ENCODE assay signal across 1 cellular context in the genomic region with DNA sequence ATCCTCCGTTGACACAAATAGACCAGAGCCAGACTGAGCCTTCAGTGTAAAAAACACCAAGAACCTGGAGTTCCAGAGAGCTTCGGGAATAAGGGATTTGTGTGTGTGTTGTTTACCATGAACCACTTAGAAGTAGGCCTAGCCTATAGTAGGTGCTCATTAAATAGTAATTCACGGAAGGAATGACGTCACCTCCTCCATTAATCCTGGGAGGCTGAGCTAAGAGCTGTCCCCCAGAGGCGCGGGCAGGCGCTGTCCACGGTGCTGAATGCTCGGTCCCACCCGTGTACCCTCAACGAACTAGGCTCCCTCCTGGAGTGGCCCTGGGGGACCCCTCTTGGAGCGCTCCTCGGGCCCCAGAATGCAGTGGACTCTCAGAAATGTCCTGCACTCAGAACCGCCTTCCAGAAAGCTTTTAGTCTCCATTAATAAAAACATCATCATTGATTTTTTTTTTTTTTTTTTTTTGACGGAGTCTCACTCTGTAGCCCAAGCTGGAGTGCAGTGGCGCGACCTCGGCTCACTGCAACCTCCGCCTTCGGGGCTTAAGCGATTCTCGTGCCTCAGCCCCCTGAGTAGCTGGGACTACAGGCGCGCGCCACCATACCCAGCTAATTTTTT.
A peak's percentile ranks its signal among the peaks of the same experiment; 100 is the strongest.
TF ChIP-seq lines count a peak whose summit lies in the region.

No MANE protein-coding gene starts in this region.

TF ChIP-seq in K562, 482 proteins besides CTCF, POLR2A, EP300 and RAD21 (continued from another document and continues in another):
- TF ChIP-seq, protein P1, sequence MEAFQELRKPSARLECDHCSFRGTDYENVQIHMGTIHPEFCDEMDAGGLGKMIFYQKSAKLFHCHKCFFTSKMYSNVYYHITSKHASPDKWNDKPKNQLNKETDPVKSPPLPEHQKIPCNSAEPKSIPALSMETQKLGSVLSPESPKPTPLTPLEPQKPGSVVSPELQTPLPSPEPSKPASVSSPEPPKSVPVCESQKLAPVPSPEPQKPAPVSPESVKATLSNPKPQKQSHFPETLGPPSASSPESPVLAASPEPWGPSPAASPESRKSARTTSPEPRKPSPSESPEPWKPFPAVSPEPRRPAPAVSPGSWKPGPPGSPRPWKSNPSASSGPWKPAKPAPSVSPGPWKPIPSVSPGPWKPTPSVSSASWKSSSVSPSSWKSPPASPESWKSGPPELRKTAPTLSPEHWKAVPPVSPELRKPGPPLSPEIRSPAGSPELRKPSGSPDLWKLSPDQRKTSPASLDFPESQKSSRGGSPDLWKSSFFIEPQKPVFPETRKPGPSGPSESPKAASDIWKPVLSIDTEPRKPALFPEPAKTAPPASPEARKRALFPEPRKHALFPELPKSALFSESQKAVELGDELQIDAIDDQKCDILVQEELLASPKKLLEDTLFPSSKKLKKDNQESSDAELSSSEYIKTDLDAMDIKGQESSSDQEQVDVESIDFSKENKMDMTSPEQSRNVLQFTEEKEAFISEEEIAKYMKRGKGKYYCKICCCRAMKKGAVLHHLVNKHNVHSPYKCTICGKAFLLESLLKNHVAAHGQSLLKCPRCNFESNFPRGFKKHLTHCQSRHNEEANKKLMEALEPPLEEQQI (IDR thresholded peaks at IDR 0.05) = 0 out of 2 replicates have a peak, but pooled peaks have one; percentile 66
- TF ChIP-seq TCFL5 (CRISPR knock-in tag; conservative IDR thresholded peaks at IDR 0.05) (no peak), RBM39 (optimal IDR thresholded peaks at IDR 0.05; ENCODE audit: low read depth, low read length) (no peak), FOSL1 (tag; conservative IDR thresholded peaks at IDR 0.05) (peak; percentile 40; the same call in 1 of the 2 replicates), NR2C1 (IDR thresholded peaks at IDR 0.05) (no peak), NR2C1 (tag; IDR thresholded peaks at IDR 0.05) (no peak), POU5F1 (IDR thresholded peaks at IDR 0.05; ENCODE audit: borderline replicate concordance, low read depth, low read length, partially characterized antibody) (no peak), SMARCA5 (IDR thresholded peaks at IDR 0.05) (no peak), GABPA (tag; conservative IDR thresholded peaks at IDR 0.05; ENCODE audit: low read depth) (no peak), SMAD4 (CRISPR knock-in tag; conservative IDR thresholded peaks at IDR 0.05) (peak; percentile 49), ZNF143 (CRISPR knock-in tag; IDR thresholded peaks at IDR 0.05) (no peak), POLR2AphosphoS5 (IDR thresholded peaks at IDR 0.05; ENCODE audit: control insufficient read depth, insufficient read depth, low read depth, low read length) (no peak), ZNF311 (CRISPR knock-in tag; IDR thresholded peaks at IDR 0.05) (no peak), SNRNP70 (optimal IDR thresholded peaks at IDR 0.05; ENCODE audit: low read depth, low read length) (no peak), KLF13 (tag; IDR thresholded peaks at IDR 0.05; ENCODE audit: borderline replicate concordance, low read depth) (no peak), CHD1 (IDR thresholded peaks at IDR 0.05; ENCODE audit: low read length) (no peak), SOX6 (IDR thresholded peaks at IDR 0.05) (no peak), ILK (tag; IDR thresholded peaks at IDR 0.05; ENCODE audit: borderline replicate concordance, low read depth) (no peak)
- TF ChIP-seq, protein P2, sequence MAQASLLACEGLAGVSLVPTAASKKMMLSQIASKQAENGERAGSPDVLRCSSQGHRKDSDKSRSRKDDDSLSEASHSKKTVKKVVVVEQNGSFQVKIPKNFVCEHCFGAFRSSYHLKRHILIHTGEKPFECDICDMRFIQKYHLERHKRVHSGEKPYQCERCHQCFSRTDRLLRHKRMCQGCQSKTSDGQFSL (CRISPR knock-in tag; IDR thresholded peaks at IDR 0.05) = no peak
- TF ChIP-seq, protein P2 (tag; IDR thresholded peaks at IDR 0.05) = no peak
- TF ChIP-seq, protein P3, sequence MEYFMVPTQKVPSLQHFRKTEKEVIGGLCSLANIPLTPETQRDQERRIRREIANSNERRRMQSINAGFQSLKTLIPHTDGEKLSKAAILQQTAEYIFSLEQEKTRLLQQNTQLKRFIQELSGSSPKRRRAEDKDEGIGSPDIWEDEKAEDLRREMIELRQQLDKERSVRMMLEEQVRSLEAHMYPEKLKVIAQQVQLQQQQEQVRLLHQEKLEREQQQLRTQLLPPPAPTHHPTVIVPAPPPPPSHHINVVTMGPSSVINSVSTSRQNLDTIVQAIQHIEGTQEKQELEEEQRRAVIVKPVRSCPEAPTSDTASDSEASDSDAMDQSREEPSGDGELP (CRISPR knock-in tag; IDR thresholded peaks at IDR 0.05; ENCODE audit: borderline replicate concordance) = peak; percentile 80
- TF ChIP-seq, protein P4, sequence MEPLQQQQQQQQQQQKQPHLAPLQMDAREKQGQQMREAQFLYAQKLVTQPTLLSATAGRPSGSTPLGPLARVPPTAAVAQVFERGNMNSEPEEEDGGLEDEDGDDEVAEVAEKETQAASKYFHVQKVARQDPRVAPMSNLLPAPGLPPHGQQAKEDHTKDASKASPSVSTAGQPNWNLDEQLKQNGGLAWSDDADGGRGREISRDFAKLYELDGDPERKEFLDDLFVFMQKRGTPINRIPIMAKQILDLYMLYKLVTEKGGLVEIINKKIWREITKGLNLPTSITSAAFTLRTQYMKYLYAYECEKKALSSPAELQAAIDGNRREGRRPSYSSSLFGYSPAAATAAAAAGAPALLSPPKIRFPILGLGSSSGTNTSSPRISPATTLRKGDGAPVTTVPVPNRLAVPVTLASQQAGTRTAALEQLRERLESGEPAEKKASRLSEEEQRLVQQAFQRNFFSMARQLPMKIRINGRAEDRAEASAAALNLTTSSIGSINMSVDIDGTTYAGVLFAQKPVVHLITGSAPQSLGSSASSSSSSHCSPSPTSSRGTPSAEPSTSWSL (CRISPR knock-in tag; IDR thresholded peaks at IDR 0.05; ENCODE audit: borderline replicate concordance) = no peak
- TF ChIP-seq, protein P5, sequence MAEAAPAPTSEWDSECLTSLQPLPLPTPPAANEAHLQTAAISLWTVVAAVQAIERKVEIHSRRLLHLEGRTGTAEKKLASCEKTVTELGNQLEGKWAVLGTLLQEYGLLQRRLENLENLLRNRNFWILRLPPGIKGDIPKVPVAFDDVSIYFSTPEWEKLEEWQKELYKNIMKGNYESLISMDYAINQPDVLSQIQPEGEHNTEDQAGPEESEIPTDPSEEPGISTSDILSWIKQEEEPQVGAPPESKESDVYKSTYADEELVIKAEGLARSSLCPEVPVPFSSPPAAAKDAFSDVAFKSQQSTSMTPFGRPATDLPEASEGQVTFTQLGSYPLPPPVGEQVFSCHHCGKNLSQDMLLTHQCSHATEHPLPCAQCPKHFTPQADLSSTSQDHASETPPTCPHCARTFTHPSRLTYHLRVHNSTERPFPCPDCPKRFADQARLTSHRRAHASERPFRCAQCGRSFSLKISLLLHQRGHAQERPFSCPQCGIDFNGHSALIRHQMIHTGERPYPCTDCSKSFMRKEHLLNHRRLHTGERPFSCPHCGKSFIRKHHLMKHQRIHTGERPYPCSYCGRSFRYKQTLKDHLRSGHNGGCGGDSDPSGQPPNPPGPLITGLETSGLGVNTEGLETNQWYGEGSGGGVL (CRISPR knock-in tag; IDR thresholded peaks at IDR 0.05) = no peak
- TF ChIP-seq, protein P6, sequence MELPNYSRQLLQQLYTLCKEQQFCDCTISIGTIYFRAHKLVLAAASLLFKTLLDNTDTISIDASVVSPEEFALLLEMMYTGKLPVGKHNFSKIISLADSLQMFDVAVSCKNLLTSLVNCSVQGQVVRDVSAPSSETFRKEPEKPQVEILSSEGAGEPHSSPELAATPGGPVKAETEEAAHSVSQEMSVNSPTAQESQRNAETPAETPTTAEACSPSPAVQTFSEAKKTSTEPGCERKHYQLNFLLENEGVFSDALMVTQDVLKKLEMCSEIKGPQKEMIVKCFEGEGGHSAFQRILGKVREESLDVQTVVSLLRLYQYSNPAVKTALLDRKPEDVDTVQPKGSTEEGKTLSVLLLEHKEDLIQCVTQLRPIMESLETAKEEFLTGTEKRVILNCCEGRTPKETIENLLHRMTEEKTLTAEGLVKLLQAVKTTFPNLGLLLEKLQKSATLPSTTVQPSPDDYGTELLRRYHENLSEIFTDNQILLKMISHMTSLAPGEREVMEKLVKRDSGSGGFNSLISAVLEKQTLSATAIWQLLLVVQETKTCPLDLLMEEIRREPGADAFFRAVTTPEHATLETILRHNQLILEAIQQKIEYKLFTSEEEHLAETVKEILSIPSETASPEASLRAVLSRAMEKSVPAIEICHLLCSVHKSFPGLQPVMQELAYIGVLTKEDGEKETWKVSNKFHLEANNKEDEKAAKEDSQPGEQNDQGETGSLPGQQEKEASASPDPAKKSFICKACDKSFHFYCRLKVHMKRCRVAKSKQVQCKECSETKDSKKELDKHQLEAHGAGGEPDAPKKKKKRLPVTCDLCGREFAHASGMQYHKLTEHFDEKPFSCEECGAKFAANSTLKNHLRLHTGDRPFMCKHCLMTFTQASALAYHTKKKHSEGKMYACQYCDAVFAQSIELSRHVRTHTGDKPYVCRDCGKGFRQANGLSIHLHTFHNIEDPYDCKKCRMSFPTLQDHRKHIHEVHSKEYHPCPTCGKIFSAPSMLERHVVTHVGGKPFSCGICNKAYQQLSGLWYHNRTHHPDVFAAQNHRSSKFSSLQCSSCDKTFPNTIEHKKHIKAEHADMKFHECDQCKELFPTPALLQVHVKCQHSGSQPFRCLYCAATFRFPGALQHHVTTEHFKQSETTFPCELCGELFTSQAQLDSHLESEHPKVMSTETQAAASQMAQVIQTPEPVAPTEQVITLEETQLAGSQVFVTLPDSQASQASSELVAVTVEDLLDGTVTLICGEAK (IDR thresholded peaks at IDR 0.05) = peak; percentile 56
- TF ChIP-seq, protein P6 (CRISPR knock-in tag; IDR thresholded peaks at IDR 0.05) = no peak
- TF ChIP-seq, protein P7, sequence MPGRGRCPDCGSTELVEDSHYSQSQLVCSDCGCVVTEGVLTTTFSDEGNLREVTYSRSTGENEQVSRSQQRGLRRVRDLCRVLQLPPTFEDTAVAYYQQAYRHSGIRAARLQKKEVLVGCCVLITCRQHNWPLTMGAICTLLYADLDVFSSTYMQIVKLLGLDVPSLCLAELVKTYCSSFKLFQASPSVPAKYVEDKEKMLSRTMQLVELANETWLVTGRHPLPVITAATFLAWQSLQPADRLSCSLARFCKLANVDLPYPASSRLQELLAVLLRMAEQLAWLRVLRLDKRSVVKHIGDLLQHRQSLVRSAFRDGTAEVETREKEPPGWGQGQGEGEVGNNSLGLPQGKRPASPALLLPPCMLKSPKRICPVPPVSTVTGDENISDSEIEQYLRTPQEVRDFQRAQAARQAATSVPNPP (IDR thresholded peaks at IDR 0.05; ENCODE audit: borderline replicate concordance, insufficient read depth, insufficient read length) = no peak
- TF ChIP-seq, protein P8, sequence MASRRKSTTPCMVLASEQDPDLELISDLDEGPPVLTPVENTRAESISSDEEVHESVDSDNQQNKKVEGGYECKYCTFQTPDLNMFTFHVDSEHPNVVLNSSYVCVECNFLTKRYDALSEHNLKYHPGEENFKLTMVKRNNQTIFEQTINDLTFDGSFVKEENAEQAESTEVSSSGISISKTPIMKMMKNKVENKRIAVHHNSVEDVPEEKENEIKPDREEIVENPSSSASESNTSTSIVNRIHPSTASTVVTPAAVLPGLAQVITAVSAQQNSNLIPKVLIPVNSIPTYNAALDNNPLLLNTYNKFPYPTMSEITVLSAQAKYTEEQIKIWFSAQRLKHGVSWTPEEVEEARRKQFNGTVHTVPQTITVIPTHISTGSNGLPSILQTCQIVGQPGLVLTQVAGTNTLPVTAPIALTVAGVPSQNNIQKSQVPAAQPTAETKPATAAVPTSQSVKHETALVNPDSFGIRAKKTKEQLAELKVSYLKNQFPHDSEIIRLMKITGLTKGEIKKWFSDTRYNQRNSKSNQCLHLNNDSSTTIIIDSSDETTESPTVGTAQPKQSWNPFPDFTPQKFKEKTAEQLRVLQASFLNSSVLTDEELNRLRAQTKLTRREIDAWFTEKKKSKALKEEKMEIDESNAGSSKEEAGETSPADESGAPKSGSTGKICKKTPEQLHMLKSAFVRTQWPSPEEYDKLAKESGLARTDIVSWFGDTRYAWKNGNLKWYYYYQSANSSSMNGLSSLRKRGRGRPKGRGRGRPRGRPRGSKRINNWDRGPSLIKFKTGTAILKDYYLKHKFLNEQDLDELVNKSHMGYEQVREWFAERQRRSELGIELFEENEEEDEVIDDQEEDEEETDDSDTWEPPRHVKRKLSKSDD (conservative IDR thresholded peaks at IDR 0.05; ENCODE audit: low read length) = no peak
